ENCODE assay signal across 1 cellular context in the genomic region with DNA sequence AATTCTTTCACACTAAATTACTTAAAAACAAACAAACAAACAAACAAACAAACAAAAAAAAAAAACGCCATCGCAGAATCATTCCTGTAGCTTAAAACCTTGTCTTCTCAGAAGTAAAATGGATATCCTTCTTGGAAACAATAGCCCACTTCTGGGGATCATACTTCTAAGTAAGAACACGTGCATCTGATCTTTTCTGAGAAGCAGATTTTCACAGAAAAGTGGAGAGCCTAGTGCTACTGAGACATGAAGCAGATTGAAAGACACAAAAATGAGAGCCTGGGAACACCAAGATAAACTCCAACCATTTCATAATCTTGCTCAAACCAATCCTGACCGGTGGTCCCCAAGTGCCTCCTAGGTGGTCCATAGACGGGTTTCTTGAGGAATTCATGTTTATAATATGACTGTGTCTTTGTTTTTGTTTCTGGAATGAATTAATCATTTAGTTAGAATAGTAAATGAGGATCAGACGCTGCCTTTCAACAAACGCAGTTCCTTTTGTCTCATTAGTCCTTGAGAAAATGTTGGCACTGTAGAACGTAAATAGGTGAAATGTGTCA.
TF ChIP-seq lines count a peak whose summit lies in the region.

No MANE protein-coding gene starts in this region.

TF ChIP-seq in GM12891, 5 proteins besides CTCF, POLR2A, EP300 and RAD21:
- TF ChIP-seq SPI1 (IDR thresholded peaks at IDR 0.05; ENCODE audit: low read depth, low read length), result no peak
- no peak for TF ChIP-seq PAX5 (IDR thresholded peaks at IDR 0.05; ENCODE audit: insufficient read depth, low read length, severe bottlenecking)
- TF ChIP-seq TAF1 (IDR thresholded peaks at IDR 0.05; ENCODE audit: low read depth, low read length), result no peak
- no peak for TF ChIP-seq POLR2AphosphoS5 (IDR thresholded peaks at IDR 0.05; ENCODE audit: low read depth, low read length)
- no peak for TF ChIP-seq POU2F2 (IDR thresholded peaks at IDR 0.05; ENCODE audit: low read depth, low read length)
TF ChIP-seq in GM12891: peak in this region for 0.
